28 cellular contexts compared by ENCODE assay signal in the genomic region with DNA sequence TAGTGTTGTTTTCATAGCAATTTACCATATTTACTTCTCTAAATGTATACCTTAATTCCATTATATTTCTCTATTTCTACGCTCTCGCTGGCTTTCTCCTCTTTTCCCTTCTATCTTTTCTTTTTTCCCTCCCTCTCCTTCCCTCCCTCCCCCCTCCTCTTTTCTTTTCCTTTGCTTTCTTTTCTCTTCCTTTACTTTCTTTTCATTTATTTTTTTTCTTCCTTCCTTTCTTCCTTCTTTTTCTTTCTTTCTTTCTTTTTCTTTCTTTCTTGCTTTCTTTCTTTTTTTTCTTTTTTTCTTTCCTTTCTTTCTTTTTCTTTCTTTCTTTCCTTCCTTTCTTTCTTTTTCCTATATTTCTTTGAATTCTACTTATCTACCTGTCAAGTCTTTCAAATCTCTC.
"Had no signal": no experiment of that assay in that cellular context is flagged by ENCODE, and none has a peak within 500 bp of the region (broad histone marks: within the 10 kb centered on the region; RNA-seq: fewer than 3 reads in every experiment).

No MANE protein-coding gene starts in this region.

- H3K27ac Mint-ChIP-seq: activated CD8-positive, alpha-beta T cell treated with anti-CD3 and anti-CD28 coated beads for 36 hours; activated naive CD8-positive, alpha-beta T cell treated with anti-CD3 and anti-CD28 coated beads for 36 hours; activated naive CD8-positive, alpha-beta T cell treated with anti-CD3 and anti-CD28 coated beads, Interleukin-2, amount 50 U/mL, for 24 hours; effector memory CD8-positive, alpha-beta T cell had no signal

- H3K4me1 ChIP-seq: adrenal gland, body of pancreas, esophagus muscularis mucosa, foreskin keratinocyte, gastrocnemius medialis, heart left ventricle had no signal

- H3K36me3 Mint-ChIP-seq: activated naive CD8-positive, alpha-beta T cell treated with anti-CD3 and anti-CD28 coated beads for 36 hours had no signal

- H3K27ac ChIP-seq: adrenal gland, body of pancreas, esophagus muscularis mucosa, foreskin keratinocyte, gastrocnemius medialis, heart left ventricle had no signal

- H3K27me3 Mint-ChIP-seq: activated CD8-positive, alpha-beta T cell treated with anti-CD3 and anti-CD28 coated beads for 36 hours; activated naive CD8-positive, alpha-beta T cell treated with anti-CD3 and anti-CD28 coated beads for 36 hours; activated naive CD8-positive, alpha-beta T cell treated with anti-CD3 and anti-CD28 coated beads, Interleukin-2, amount 50 U/mL, for 24 hours; effector memory CD8-positive, alpha-beta T cell had no signal

- DNase-seq: activated CD4-positive, alpha-beta T cell treated with anti-CD3 and anti-CD28 coated beads for 48 hours; activated CD4-positive, alpha-beta T cell treated with anti-CD3 and anti-CD28 coated beads, Interleukin-2, amount 50 U/mL, for 1 hour; activated CD4-positive, alpha-beta T cell treated with anti-CD3 and anti-CD28 coated beads, Interleukin-2, amount 50 U/mL, for 48 hours; activated CD8-positive, alpha-beta memory T cell treated with anti-CD3 and anti-CD28 coated beads for 24 hours; activated CD8-positive, alpha-beta T cell treated with anti-CD3 and anti-CD28 coated beads for 36 hours; activated gamma-delta T cell; activated naive CD4-positive, alpha-beta T cell; activated naive CD4-positive, alpha-beta T cell treated with anti-CD3 and anti-CD28 coated beads, Interleukin-2, amount 50 U/mL, for 16 hours; activated naive CD8-positive, alpha-beta T cell treated with anti-CD3 and anti-CD28 coated beads for 36 hours; activated naive CD8-positive, alpha-beta T cell treated with anti-CD3 and anti-CD28 coated beads, Interleukin-2, amount 50 U/mL, for 24 hours; activated T-cell treated with anti-CD3 and anti-CD28 coated beads, Interleukin-2, amount 50 U/mL, for 48 hours; adrenal gland; amygdala; aorta; body of pancreas; caudate nucleus; cortex of kidney; dermis blood vessel endothelial cell; effector CD4-positive, alpha-beta T cell; effector memory CD8-positive, alpha-beta T cell; erythroblast; foreskin keratinocyte; gastrocnemius medialis; glutamatergic neuron; heart left ventricle; T-helper 2 cell had no signal

- H3K4me3 ChIP-seq: adrenal gland, body of pancreas, esophagus muscularis mucosa, gastrocnemius medialis, heart left ventricle had no signal

- H3K4me1 Mint-ChIP-seq: activated naive CD8-positive, alpha-beta T cell treated with anti-CD3 and anti-CD28 coated beads for 36 hours; activated naive CD8-positive, alpha-beta T cell treated with anti-CD3 and anti-CD28 coated beads, Interleukin-2, amount 50 U/mL, for 24 hours had no signal

- ATAC-seq: activated CD4-positive, CD25-positive, alpha-beta regulatory T cell treated with anti-CD3 and anti-CD28 coated beads, Interleukin-2, amount 50 U/mL, for 24 hours; activated CD8-positive, alpha-beta T cell treated with anti-CD3 and anti-CD28 coated beads for 36 hours; activated naive CD8-positive, alpha-beta T cell treated with anti-CD3 and anti-CD28 coated beads, Interleukin-2, amount 50 U/mL, for 24 hours; body of pancreas; effector memory CD8-positive, alpha-beta T cell; foreskin keratinocyte; gastrocnemius medialis; heart left ventricle had no signal

- H3K4me3 Mint-ChIP-seq: activated CD8-positive, alpha-beta T cell treated with anti-CD3 and anti-CD28 coated beads for 36 hours; activated naive CD8-positive, alpha-beta T cell treated with anti-CD3 and anti-CD28 coated beads for 36 hours; activated naive CD8-positive, alpha-beta T cell treated with anti-CD3 and anti-CD28 coated beads, Interleukin-2, amount 50 U/mL, for 24 hours; effector memory CD8-positive, alpha-beta T cell had no signal

- H3K9me3 ChIP-seq: gastrocnemius medialis had no signal

- H3K27me3 ChIP-seq: adrenal gland, body of pancreas, esophagus muscularis mucosa, foreskin keratinocyte, gastrocnemius medialis, heart left ventricle had no signal

- H3K36me3 ChIP-seq: adrenal gland, esophagus muscularis mucosa, gastrocnemius medialis, heart left ventricle had no signal
